ENCODE assay signal across 16 cellular contexts in the genomic region with DNA sequence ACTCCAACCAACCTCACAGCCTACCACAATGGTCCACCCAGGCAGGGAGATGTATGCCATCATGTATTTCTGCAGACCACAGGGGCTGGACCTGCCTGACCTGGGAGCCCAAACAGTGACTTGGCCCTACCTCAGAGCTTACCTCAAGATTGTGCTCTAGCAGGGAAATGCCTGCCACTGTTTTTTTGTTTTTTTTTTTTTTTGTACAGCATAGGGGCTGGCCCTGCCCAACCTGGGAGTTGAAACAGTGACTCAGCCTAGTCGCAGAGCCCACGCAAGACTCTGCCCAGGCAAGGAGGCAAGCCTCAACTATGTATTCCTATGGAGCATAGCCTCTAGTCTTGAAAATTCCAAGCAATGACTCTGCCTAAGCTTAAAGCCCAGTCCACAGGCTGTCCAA. TPM values are rescaled to one million over a fixed set of nuclear protein-coding genes. Genes with fewer than 3 reads are reported as not detected.
DNase-seq lines count a peak whose midpoint lies in the region; ATAC-seq and TF ChIP-seq lines count a peak whose summit lies in the region.
"Had no signal": no experiment of that assay in that cellular context is flagged by ENCODE, and none has a peak within 500 bp of the region (broad histone marks: within the 10 kb centered on the region; RNA-seq: fewer than 3 reads in every experiment).

No MANE protein-coding gene starts in this region.

- peak; percentile 39 for DNase-seq in stimulated activated CD4-positive, alpha-beta T cell treated with anti-CD3 and anti-CD28 coated beads, Interleukin-15, amount 100 ng/mL, for 24 hours
- no peak for DNase-seq in stimulated activated CD4-positive, alpha-beta T cell treated with anti-CD3 and anti-CD28 coated beads, Interleukin-12 subunit alpha, Interleukin-12 subunit beta, amount 100 ng/mL, for 4 hours
- DNase-seq in LHCN-M2 (ENCODE audit: low read depth) = peak; percentile 55
- DNase-seq in epithelial cell of esophagus (ENCODE audit: low read depth) = peak; percentile 95
- DNase-seq in stimulated activated naive CD8-positive, alpha-beta T cell treated with anti-CD3 and anti-CD28 coated beads, Interleukin-15, amount 100 ng/mL, for 72 hours = peak in 1 of 2 donors; percentile 46
- no peak for DNase-seq in NCI-H1048 (lab: John Stamatoyannopoulos, UW)
- no peak for DNase-seq in COR-L47 (lab: John Stamatoyannopoulos, UW)
- no peak for DNase-seq in globus pallidus (ENCODE audit: low spot score)
- DNase-seq: anterior cingulate cortex, C1 segment of cervical spinal cord, gastrocnemius medialis, GF-D8, KBM-7, kidney, NCI-H2029, retina had no signal

- no peak overlapping the region for H3K4me3 Mint-ChIP-seq in stimulated activated naive CD8-positive, alpha-beta T cell treated with anti-CD3 and anti-CD28 coated beads, Interleukin-15, amount 100 ng/mL, for 72 hours

- ATAC-seq in stimulated activated naive CD8-positive, alpha-beta T cell treated with anti-CD3 and anti-CD28 coated beads, Interleukin-15, amount 100 ng/mL, for 72 hours = peak; percentile 93
- ATAC-seq: gastrocnemius medialis had no signal

- H3K9me3 Mint-ChIP-seq in stimulated activated naive CD8-positive, alpha-beta T cell treated with anti-CD3 and anti-CD28 coated beads, Interleukin-15, amount 100 ng/mL, for 72 hours = peaks cover 6 to 14% of the 10 kb centered on the region in 2 donors

- no peak for TF ChIP-seq CTCF in epithelial cell of esophagus (IDR thresholded peaks at IDR 0.05; ENCODE audit: insufficient read depth, low read depth, low read length, missing control alignments)

- H3K27ac Mint-ChIP-seq in stimulated activated naive CD8-positive, alpha-beta T cell treated with anti-CD3 and anti-CD28 coated beads, Interleukin-15, amount 100 ng/mL, for 72 hours = no peak overlapping the region

- H3K4me1 Mint-ChIP-seq in stimulated activated naive CD8-positive, alpha-beta T cell treated with anti-CD3 and anti-CD28 coated beads, Interleukin-15, amount 100 ng/mL, for 72 hours = peaks cover 52% of the 10 kb centered on the region

- no peak overlapping the region for H3K4me3 ChIP-seq in epithelial cell of esophagus (ENCODE audit: low read length)
- H3K4me3 ChIP-seq: gastrocnemius medialis had no signal

- peaks cover 37% of the 10 kb centered on the region for H3K27me3 Mint-ChIP-seq in stimulated activated naive CD8-positive, alpha-beta T cell treated with anti-CD3 and anti-CD28 coated beads, Interleukin-15, amount 100 ng/mL, for 72 hours

RNA-seq across cellular contexts. Expression of a gene that starts 39.3 kb away (rescaled TPM):
- total RNA-seq in LHCN-M2 (2014; rRNA removed) = 66.1 and 66.2 TPM in 2 replicates
- 19.8 TPM for polyA plus RNA-seq in LHCN-M2 (2012)

Comparison
In these comparisons a context has a peak if more than half of its experiments do, and no peak if none do; other contexts are left out.
1. DNase-seq: peak in stimulated activated CD4-positive, alpha-beta T cell treated with anti-CD3 and anti-CD28 coated beads, Interleukin-15, amount 100 ng/mL, for 24 hours (single experiment), LHCN-M2 (single experiment) and epithelial cell of esophagus (single experiment); none in stimulated activated CD4-positive, alpha-beta T cell treated with anti-CD3 and anti-CD28 coated beads, Interleukin-12 subunit alpha, Interleukin-12 subunit beta, amount 100 ng/mL, for 4 hours (single experiment), NCI-H1048 (single experiment), COR-L47 (single experiment) and globus pallidus (single experiment).